Comparison of ENCODE assay signal across 20 cellular contexts in the genomic region with DNA sequence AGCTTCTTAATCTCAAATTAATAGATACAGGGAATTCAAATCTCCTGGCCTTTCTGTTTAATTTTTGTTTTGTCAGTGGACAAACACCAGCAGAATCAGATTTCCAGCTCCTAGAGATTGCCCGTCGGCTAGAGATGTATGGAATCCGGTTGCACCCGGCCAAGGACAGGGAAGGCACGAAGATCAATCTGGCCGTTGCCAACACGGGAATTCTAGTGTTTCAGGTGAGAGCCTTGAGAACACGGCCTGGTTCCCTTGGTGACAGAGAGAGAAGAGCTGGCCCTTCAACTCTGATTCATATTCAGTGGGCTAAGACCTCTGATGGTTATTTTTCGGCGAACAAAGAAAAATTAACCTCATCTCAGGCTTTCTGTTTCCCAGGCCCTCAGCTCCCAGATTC.
"Had no signal": no experiment of that assay in that cellular context is flagged by ENCODE, and none has a peak within 500 bp of the region (broad histone marks: within the 10 kb centered on the region; RNA-seq: fewer than 3 reads in every experiment).

No MANE protein-coding gene starts in this region.

- H3K27ac ChIP-seq: foreskin keratinocyte, testis had no signal

- H3K4me3 ChIP-seq: lung, mucosa of descending colon, testis had no signal

- H3K36me3 Mint-ChIP-seq: activated naive CD8-positive, alpha-beta T cell treated with anti-CD3 and anti-CD28 coated beads, Interleukin-2, amount 10 ng/mL, durations not matched to agents 7 days and 5 days; naive thymus-derived CD8-positive, alpha-beta T cell had no signal

- DNase-seq: activated CD4-positive, alpha-beta T cell treated with anti-CD3 and anti-CD28 coated beads, Interleukin-2, amount 50 U/mL, for 1 hour; activated CD4-positive, CD25-positive, alpha-beta regulatory T cell; activated naive CD4-positive, alpha-beta T cell; activated naive CD8-positive, alpha-beta T cell treated with anti-CD3 and anti-CD28 coated beads, Interleukin-2, amount 10 ng/mL, durations not matched to agents 7 days and 5 days; activated T-cell treated with anti-CD3 and anti-CD28 coated beads for 4 hours; cortex of kidney; effector CD4-positive, alpha-beta T cell; foreskin keratinocyte; head of caudate nucleus; mucosa of descending colon; naive thymus-derived CD8-positive, alpha-beta T cell; occipital lobe; stimulated activated CD4-positive, alpha-beta T cell treated with anti-CD3 and anti-CD28 coated beads, Interleukin-1b, Interleukin-23, amount 100 ng/mL, for 48 hours; stimulated activated naive CD8-positive, alpha-beta T cell treated with anti-CD3 and anti-CD28 coated beads, Interleukin-15, amount 100 ng/mL, for 72 hours; testis had no signal

- H3K27me3 Mint-ChIP-seq: brain had no signal

- H3K4me3 Mint-ChIP-seq: activated naive CD8-positive, alpha-beta T cell treated with anti-CD3 and anti-CD28 coated beads, Interleukin-2, amount 10 ng/mL, durations not matched to agents 7 days and 5 days; brain; central memory CD8-positive, alpha-beta T cell; naive thymus-derived CD8-positive, alpha-beta T cell; stimulated activated naive CD8-positive, alpha-beta T cell treated with anti-CD3 and anti-CD28 coated beads, Interleukin-15, amount 100 ng/mL, for 72 hours; T-helper 2 cell treated with Interferon-gamma antibody and Interleukin-4, amounts not matched to agents 5 μg/mL and 100 μg/mL, for 36 hours had no signal

- H3K27ac Mint-ChIP-seq: activated naive CD8-positive, alpha-beta T cell treated with anti-CD3 and anti-CD28 coated beads, Interleukin-2, amount 10 ng/mL, durations not matched to agents 7 days and 5 days; brain; naive thymus-derived CD8-positive, alpha-beta T cell; stimulated activated naive CD8-positive, alpha-beta T cell treated with anti-CD3 and anti-CD28 coated beads, Interleukin-15, amount 100 ng/mL, for 72 hours; T-helper 2 cell treated with Interferon-gamma antibody and Interleukin-4, amounts not matched to agents 5 μg/mL and 100 μg/mL, for 36 hours had no signal

- H3K9me3 Mint-ChIP-seq: activated naive CD8-positive, alpha-beta T cell treated with anti-CD3 and anti-CD28 coated beads, Interleukin-2, amount 10 ng/mL, durations not matched to agents 7 days and 5 days; brain; central memory CD8-positive, alpha-beta T cell; naive thymus-derived CD8-positive, alpha-beta T cell; stimulated activated naive CD8-positive, alpha-beta T cell treated with anti-CD3 and anti-CD28 coated beads, Interleukin-15, amount 100 ng/mL, for 72 hours; T-helper 2 cell treated with Interferon-gamma antibody and Interleukin-4, amounts not matched to agents 5 μg/mL and 100 μg/mL, for 36 hours had no signal

- H3K9me3 ChIP-seq: mucosa of descending colon, testis had no signal

- H3K4me1 Mint-ChIP-seq: activated naive CD8-positive, alpha-beta T cell treated with anti-CD3 and anti-CD28 coated beads, Interleukin-2, amount 10 ng/mL, durations not matched to agents 7 days and 5 days; central memory CD8-positive, alpha-beta T cell; naive thymus-derived CD8-positive, alpha-beta T cell; stimulated activated naive CD8-positive, alpha-beta T cell treated with anti-CD3 and anti-CD28 coated beads, Interleukin-15, amount 100 ng/mL, for 72 hours had no signal

- FAIRE-seq: urothelium cell line had no signal

- H3K4me1 ChIP-seq: foreskin keratinocyte, testis had no signal
